Comparison of ENCODE assay signal across 27 cellular contexts in genomic region chr3:13178107-13178506, GRCh38.
"Had no signal": no experiment of that assay in that cellular context is flagged by ENCODE, and none has a peak within 500 bp of the region (broad histone marks: within the 10 kb centered on the region; RNA-seq: fewer than 3 reads in every experiment).

No MANE protein-coding gene starts in this region.

- ATAC-seq: heart right ventricle; left cardiac atrium; left lung; sciatic nerve; stimulated activated naive B cell treated with anti-CD40 and anti-IgM and Interleukin-4, amounts not matched to agents 10 μg/mL and 1 μg/mL and 100 μg/mL, for 72 hours; stimulated activated naive CD8-positive, alpha-beta T cell treated with anti-CD3 and anti-CD28 coated beads, Interleukin-15, Interleukin-2, amounts not matched to agents 100 U/mL and 50 U/mL, for 24 hours; upper lobe of right lung had no signal

- H3K4me3 ChIP-seq: heart right ventricle, hepatocyte, left lung, lung, right atrium auricular region, skin epidermis, stomach, testis, thyroid gland, upper lobe of right lung had no signal

- H3K27me3 Mint-ChIP-seq: progenitor cell of endocrine pancreas had no signal

- H3K27ac Mint-ChIP-seq: mesothelial cell of epicardium; natural killer cell treated with Interleukin-12 subunit alpha and Interleukin-12 subunit beta and Interleukin-15 and Interleukin-18, amount 100 ng/mL, for 72 hours; progenitor cell of endocrine pancreas; stimulated activated naive B cell treated with anti-CD40 and anti-IgM and Interleukin-4, amounts not matched to agents 10 μg/mL and 1 μg/mL and 100 μg/mL, for 72 hours had no signal

- H3K27ac ChIP-seq: heart right ventricle, hepatocyte, left lung, parathyroid adenoma, right atrium auricular region, skin epidermis, stomach, testis, thyroid gland, upper lobe of right lung had no signal

- DNase-seq: heart right ventricle; islet precursor cell; kidney glomerular epithelial cell; left cardiac atrium; mesendoderm; naive B cell; stimulated activated CD4-positive, alpha-beta T cell treated with anti-CD3 and anti-CD28 coated beads, Interleukin-12 subunit alpha, Interleukin-12 subunit beta, amount 100 ng/mL, for 4 hours; stimulated activated CD4-positive, alpha-beta T cell treated with anti-CD3 and anti-CD28 coated beads, Interleukin-15, amount 100 ng/mL, for 24 hours; stimulated activated CD4-positive, alpha-beta T cell treated with anti-CD3 and anti-CD28 coated beads, Interleukin-2, amount 100 ng/mL, for 24 hours; stimulated activated CD4-positive, alpha-beta T cell treated with anti-CD3 and anti-CD28 coated beads, Interleukin-4, amount 100 ng/mL, for 1 hour; stimulated activated naive B cell treated with anti-CD40 and anti-IgM and Interleukin-4, amounts not matched to agents 10 μg/mL and 1 μg/mL and 100 μg/mL, for 72 hours; stimulated activated naive CD8-positive, alpha-beta T cell treated with anti-CD3 and anti-CD28 coated beads, Interleukin-15, Interleukin-2, amounts not matched to agents 100 U/mL and 50 U/mL, for 24 hours; stomach; testis; thyroid gland; trophoblast cell; upper lobe of right lung had no signal

- H3K4me1 Mint-ChIP-seq: mesothelial cell of epicardium had no signal

- H3K4me3 Mint-ChIP-seq: mesothelial cell of epicardium; natural killer cell treated with Interleukin-12 subunit alpha and Interleukin-12 subunit beta and Interleukin-15 and Interleukin-18, amount 100 ng/mL, for 72 hours; stimulated activated naive B cell treated with anti-CD40 and anti-IgM and Interleukin-4, amounts not matched to agents 10 μg/mL and 1 μg/mL and 100 μg/mL, for 72 hours had no signal

- H3K27me3 ChIP-seq: hepatocyte, left lung, right atrium auricular region, stomach, testis, thyroid gland, upper lobe of right lung had no signal

- H3K4me1 ChIP-seq: heart right ventricle, left lung, parathyroid adenoma, right atrium auricular region, stomach, testis, thyroid gland, upper lobe of right lung had no signal

- H3K9me3 ChIP-seq: testis, thyroid gland, upper lobe of right lung had no signal

- H3K36me3 ChIP-seq: heart right ventricle, left lung, right atrium auricular region, stomach, thyroid gland, upper lobe of right lung had no signal
